Comparison of ENCODE assay signal across 26 cellular contexts in genomic region chr11:85799142-85799541, GRCh38. TPM values are rescaled to one million over a fixed set of nuclear protein-coding genes. Genes with fewer than 3 reads are reported as not detected.
"Had no signal": no experiment of that assay in that cellular context is flagged by ENCODE, and none has a peak within 500 bp of the region (broad histone marks: within the 10 kb centered on the region; RNA-seq: fewer than 3 reads in every experiment).

No MANE protein-coding gene starts in this region.

- DNase-seq: activated CD4-positive, alpha-beta memory T cell treated with anti-CD3 and anti-CD28 coated beads for 36 hours; activated CD4-positive, alpha-beta T cell treated with anti-CD3 and anti-CD28 coated beads, Interleukin-2, amount 10 ng/mL, durations not matched to agents 7 days and 5 days; activated CD4-positive, CD25-positive, alpha-beta regulatory T cell; activated CD8-positive, alpha-beta memory T cell treated with anti-CD3 and anti-CD28 coated beads for 24 hours; activated gamma-delta T cell; activated naive CD4-positive, alpha-beta T cell treated with anti-CD3 and anti-CD28 coated beads for 36 hours; activated T-cell treated with anti-CD3 and anti-CD28 coated beads, Interleukin-2, amount 50 U/mL, for 4 hours; amygdala; Kasumi-1; KBM-7; NCI-H1048; NCI-H146; NCI-H187 treated with DMSO at 0.1 percent for 48 hours; NCI-H2081 treated with DMSO at 0.1 percent for 48 hours; NCI-H446; NCI-H524; PC-9; SIG-M5; T-cell had no signal

- H2AFZ ChIP-seq: PC-9 had no signal

- H3K27me3 Mint-ChIP-seq: activated CD4-positive, alpha-beta memory T cell treated with anti-CD3 and anti-CD28 coated beads for 36 hours; activated CD4-positive, alpha-beta T cell treated with anti-CD3 and anti-CD28 coated beads, Interleukin-2, amount 10 ng/mL, durations not matched to agents 7 days and 5 days; activated naive CD8-positive, alpha-beta T cell; activated T-helper 17 cell treated with anti-CD3 and anti-CD28 coated beads, Interleukin-2, amount 50 U/mL, for 72 hours; T-cell had no signal

- H3K4me3 Mint-ChIP-seq: activated CD4-positive, alpha-beta memory T cell treated with anti-CD3 and anti-CD28 coated beads for 36 hours; activated CD4-positive, alpha-beta T cell treated with anti-CD3 and anti-CD28 coated beads, Interleukin-2, amount 10 ng/mL, durations not matched to agents 7 days and 5 days; activated naive CD4-positive, alpha-beta T cell treated with anti-CD3 and anti-CD28 coated beads for 36 hours; activated naive CD8-positive, alpha-beta T cell; activated T-cell treated with anti-CD3 and anti-CD28 coated beads, Interleukin-2, amount 50 U/mL, for 4 hours; activated T-helper 17 cell treated with anti-CD3 and anti-CD28 coated beads, Interleukin-2, amount 50 U/mL, for 72 hours; brain; T-cell had no signal

- H3K9me3 Mint-ChIP-seq: activated CD4-positive, alpha-beta memory T cell treated with anti-CD3 and anti-CD28 coated beads for 36 hours; activated naive CD4-positive, alpha-beta T cell treated with anti-CD3 and anti-CD28 coated beads for 36 hours; activated T-cell treated with anti-CD3 and anti-CD28 coated beads, Interleukin-2, amount 50 U/mL, for 4 hours; activated T-helper 17 cell treated with anti-CD3 and anti-CD28 coated beads, Interleukin-2, amount 50 U/mL, for 72 hours; brain; T-cell had no signal

- H3K27ac ChIP-seq: PC-9, VCaP had no signal

- H3K36me3 Mint-ChIP-seq: activated CD4-positive, alpha-beta memory T cell treated with anti-CD3 and anti-CD28 coated beads for 36 hours; brain had no signal

- H3K27ac Mint-ChIP-seq: activated CD4-positive, alpha-beta memory T cell treated with anti-CD3 and anti-CD28 coated beads for 36 hours; activated CD4-positive, alpha-beta T cell treated with anti-CD3 and anti-CD28 coated beads, Interleukin-2, amount 10 ng/mL, durations not matched to agents 7 days and 5 days; activated naive CD4-positive, alpha-beta T cell treated with anti-CD3 and anti-CD28 coated beads for 36 hours; activated naive CD8-positive, alpha-beta T cell; activated T-helper 17 cell treated with anti-CD3 and anti-CD28 coated beads, Interleukin-2, amount 50 U/mL, for 72 hours had no signal

- ATAC-seq: activated T-cell treated with anti-CD3 and anti-CD28 coated beads, Interleukin-2, amount 50 U/mL, for 4 hours; activated T-helper 17 cell treated with anti-CD3 and anti-CD28 coated beads, Interleukin-2, amount 50 U/mL, for 72 hours; T-cell had no signal

- H3K4me2 ChIP-seq: PC-9 had no signal

- H3K4me3 ChIP-seq: PC-9 had no signal

RNA-seq across cellular contexts. Expression of gene CCDC83, which starts 56.0 kb away (rescaled TPM):
- total RNA-seq: activated CD4-positive, alpha-beta memory T cell treated with anti-CD3 and anti-CD28 coated beads for 36 hours; activated CD4-positive, alpha-beta T cell treated with anti-CD3 and anti-CD28 coated beads, Interleukin-2, amount 10 ng/mL, durations not matched to agents 7 days and 5 days; activated naive CD4-positive, alpha-beta T cell treated with anti-CD3 and anti-CD28 coated beads for 36 hours; activated T-cell treated with anti-CD3 and anti-CD28 coated beads, Interleukin-2, amount 50 U/mL, for 4 hours; activated T-helper 17 cell treated with anti-CD3 and anti-CD28 coated beads, Interleukin-2, amount 50 U/mL, for 72 hours; astrocyte; PC-9; RPMI7951; T-helper 2 cell treated with Interferon-gamma antibody and Interleukin-4, amounts not matched to agents 100 ng/mL and 5 ng/mL, for 36 hours had no signal
